ENCODE assay signal across 2 cellular contexts in the genomic region with DNA sequence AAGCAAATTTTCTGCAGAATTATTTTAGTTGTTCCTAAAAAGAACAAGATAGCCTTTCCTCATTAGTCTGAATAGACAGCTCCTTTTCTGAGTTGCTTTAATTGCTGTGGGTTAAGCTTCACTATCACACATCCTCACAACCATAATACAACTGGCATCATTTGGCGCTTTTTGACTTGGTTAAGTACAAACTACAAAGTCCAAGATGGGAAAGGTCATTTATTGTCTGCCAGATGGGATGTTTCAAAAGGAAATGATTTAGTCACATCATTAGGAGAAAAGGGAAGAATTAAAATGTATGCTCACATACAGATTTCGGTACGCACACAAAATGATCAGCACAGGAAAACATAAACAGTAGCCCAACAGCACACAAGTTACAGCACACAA.
TF ChIP-seq lines count a peak whose summit lies in the region.

No MANE protein-coding gene starts in this region.

TF ChIP-seq in liver, 16 proteins besides CTCF, POLR2A, EP300 and RAD21:
- TF ChIP-seq, protein P1, sequence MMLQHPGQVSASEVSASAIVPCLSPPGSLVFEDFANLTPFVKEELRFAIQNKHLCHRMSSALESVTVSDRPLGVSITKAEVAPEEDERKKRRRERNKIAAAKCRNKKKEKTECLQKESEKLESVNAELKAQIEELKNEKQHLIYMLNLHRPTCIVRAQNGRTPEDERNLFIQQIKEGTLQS (IDR thresholded peaks at IDR 0.05): no peak
- no peak for TF ChIP-seq NR2F2 (IDR thresholded peaks at IDR 0.05)
- no peak for TF ChIP-seq FOXA1 (IDR thresholded peaks at IDR 0.05)
- TF ChIP-seq YY1 (IDR thresholded peaks at IDR 0.05): no peak
- TF ChIP-seq HNF4G (IDR thresholded peaks at IDR 0.05): peak; percentile 72
- TF ChIP-seq TAF1 (conservative IDR thresholded peaks at IDR 0.05): no peak
- TF ChIP-seq RXRA (IDR thresholded peaks at IDR 0.05): peak in 1 of 2 donors; percentile 10
- TF ChIP-seq SP1 (IDR thresholded peaks at IDR 0.05): no peak
- TF ChIP-seq, protein P2, sequence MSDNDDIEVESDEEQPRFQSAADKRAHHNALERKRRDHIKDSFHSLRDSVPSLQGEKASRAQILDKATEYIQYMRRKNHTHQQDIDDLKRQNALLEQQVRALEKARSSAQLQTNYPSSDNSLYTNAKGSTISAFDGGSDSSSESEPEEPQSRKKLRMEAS (IDR thresholded peaks at IDR 0.05): no peak
- peak; percentile 79 to 92 for TF ChIP-seq HNF4A (conservative IDR thresholded peaks at IDR 0.05)
- TF ChIP-seq, protein P3, sequence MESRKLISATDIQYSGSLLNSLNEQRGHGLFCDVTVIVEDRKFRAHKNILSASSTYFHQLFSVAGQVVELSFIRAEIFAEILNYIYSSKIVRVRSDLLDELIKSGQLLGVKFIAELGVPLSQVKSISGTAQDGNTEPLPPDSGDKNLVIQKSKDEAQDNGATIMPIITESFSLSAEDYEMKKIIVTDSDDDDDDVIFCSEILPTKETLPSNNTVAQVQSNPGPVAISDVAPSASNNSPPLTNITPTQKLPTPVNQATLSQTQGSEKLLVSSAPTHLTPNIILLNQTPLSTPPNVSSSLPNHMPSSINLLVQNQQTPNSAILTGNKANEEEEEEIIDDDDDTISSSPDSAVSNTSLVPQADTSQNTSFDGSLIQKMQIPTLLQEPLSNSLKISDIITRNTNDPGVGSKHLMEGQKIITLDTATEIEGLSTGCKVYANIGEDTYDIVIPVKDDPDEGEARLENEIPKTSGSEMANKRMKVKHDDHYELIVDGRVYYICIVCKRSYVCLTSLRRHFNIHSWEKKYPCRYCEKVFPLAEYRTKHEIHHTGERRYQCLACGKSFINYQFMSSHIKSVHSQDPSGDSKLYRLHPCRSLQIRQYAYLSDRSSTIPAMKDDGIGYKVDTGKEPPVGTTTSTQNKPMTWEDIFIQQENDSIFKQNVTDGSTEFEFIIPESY (IDR thresholded peaks at IDR 0.05): no peak
- TF ChIP-seq GABPA (IDR thresholded peaks at IDR 0.05 in 1 of 2, conservative IDR thresholded peaks at IDR 0.05 in 1 of 2): no peak
- TF ChIP-seq JUND (IDR thresholded peaks at IDR 0.05): no peak
- TF ChIP-seq EGR1 (IDR thresholded peaks at IDR 0.05; ENCODE audit: low read depth in 2 of 2): no peak
- TF ChIP-seq REST (IDR thresholded peaks at IDR 0.05): no peak
- TF ChIP-seq FOXA2 (IDR thresholded peaks at IDR 0.05): no peak

TF ChIP-seq in HepG2, 621 proteins besides CTCF, POLR2A, EP300 and RAD21 (continued from another document):
- TF ChIP-seq STAG1 (CRISPR knock-in tag; IDR thresholded peaks at IDR 0.05) (no peak), GABPA (IDR thresholded peaks at IDR 0.05; ENCODE audit: low read depth, low read length) (no peak), GABPA (CRISPR knock-in tag; IDR thresholded peaks at IDR 0.05; ENCODE audit: low read depth) (no peak), ZNF333 (CRISPR knock-in tag; IDR thresholded peaks at IDR 0.05; ENCODE audit: borderline replicate concordance) (no peak), HMG20B (CRISPR knock-in tag; conservative IDR thresholded peaks at IDR 0.05) (no peak), ELF3 (CRISPR knock-in tag; IDR thresholded peaks at IDR 0.05) (no peak), EZH2 (conservative IDR thresholded peaks at IDR 0.05; ENCODE audit: low read depth, low read length) (no peak), SP1 (IDR thresholded peaks at IDR 0.05) (no peak), SP1 (CRISPR knock-in tag; IDR thresholded peaks at IDR 0.05) (no peak), MED13 (CRISPR knock-in tag; IDR thresholded peaks at IDR 0.05) (no peak), MXI1 (IDR thresholded peaks at IDR 0.05; ENCODE audit: borderline replicate concordance, low read depth, low read length) (no peak), DDIT3 (CRISPR knock-in tag; IDR thresholded peaks at IDR 0.05) (no peak), SP2 (CRISPR knock-in tag; IDR thresholded peaks at IDR 0.05) (no peak), ZNF367 (CRISPR knock-in tag; IDR thresholded peaks at IDR 0.05; ENCODE audit: borderline replicate concordance) (no peak), ZNF776 (CRISPR knock-in tag; IDR thresholded peaks at IDR 0.05) (no peak)
- TF ChIP-seq, protein P4, sequence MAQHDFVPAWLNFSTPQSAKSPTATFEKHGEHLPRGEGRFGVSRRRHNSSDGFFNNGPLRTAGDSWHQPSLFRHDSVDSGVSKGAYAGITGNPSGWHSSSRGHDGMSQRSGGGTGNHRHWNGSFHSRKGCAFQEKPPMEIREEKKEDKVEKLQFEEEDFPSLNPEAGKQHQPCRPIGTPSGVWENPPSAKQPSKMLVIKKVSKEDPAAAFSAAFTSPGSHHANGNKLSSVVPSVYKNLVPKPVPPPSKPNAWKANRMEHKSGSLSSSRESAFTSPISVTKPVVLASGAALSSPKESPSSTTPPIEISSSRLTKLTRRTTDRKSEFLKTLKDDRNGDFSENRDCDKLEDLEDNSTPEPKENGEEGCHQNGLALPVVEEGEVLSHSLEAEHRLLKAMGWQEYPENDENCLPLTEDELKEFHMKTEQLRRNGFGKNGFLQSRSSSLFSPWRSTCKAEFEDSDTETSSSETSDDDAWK (CRISPR knock-in tag; IDR thresholded peaks at IDR 0.05): no peak
- TF ChIP-seq, protein P5, sequence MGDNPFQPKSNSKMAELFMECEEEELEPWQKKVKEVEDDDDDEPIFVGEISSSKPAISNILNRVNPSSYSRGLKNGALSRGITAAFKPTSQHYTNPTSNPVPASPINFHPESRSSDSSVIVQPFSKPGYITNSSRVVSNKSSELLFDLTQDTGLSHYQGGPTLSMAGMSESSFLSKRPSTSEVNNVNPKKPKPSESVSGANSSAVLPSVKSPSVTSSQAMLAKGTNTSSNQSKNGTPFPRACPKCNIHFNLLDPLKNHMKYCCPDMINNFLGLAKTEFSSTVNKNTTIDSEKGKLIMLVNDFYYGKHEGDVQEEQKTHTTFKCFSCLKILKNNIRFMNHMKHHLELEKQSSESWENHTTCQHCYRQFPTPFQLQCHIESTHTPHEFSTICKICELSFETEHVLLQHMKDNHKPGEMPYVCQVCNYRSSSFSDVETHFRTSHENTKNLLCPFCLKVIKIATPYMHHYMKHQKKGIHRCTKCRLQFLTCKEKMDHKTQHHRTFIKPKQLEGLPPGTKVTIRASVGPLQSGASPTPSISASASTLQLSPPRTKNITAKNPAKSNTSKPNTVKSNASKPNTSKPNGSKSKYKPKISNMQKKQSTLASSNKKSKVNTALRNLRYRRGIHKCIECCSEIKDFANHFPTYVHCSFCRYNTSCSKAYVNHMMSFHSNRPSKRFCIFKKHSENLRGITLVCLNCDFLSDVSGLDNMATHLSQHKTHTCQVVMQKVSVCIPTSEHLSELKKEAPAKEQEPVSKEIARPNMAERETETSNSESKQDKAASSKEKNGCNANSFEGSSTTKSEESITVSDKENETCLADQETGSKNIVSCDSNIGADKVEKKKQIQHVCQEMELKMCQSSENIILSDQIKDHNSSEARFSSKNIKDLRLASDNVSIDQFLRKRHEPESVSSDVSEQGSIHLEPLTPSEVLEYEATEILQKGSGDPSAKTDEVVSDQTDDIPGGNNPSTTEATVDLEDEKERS (CRISPR knock-in tag; IDR thresholded peaks at IDR 0.05): no peak
